ENCODE assay signal across 1 cellular context in the genomic region with DNA sequence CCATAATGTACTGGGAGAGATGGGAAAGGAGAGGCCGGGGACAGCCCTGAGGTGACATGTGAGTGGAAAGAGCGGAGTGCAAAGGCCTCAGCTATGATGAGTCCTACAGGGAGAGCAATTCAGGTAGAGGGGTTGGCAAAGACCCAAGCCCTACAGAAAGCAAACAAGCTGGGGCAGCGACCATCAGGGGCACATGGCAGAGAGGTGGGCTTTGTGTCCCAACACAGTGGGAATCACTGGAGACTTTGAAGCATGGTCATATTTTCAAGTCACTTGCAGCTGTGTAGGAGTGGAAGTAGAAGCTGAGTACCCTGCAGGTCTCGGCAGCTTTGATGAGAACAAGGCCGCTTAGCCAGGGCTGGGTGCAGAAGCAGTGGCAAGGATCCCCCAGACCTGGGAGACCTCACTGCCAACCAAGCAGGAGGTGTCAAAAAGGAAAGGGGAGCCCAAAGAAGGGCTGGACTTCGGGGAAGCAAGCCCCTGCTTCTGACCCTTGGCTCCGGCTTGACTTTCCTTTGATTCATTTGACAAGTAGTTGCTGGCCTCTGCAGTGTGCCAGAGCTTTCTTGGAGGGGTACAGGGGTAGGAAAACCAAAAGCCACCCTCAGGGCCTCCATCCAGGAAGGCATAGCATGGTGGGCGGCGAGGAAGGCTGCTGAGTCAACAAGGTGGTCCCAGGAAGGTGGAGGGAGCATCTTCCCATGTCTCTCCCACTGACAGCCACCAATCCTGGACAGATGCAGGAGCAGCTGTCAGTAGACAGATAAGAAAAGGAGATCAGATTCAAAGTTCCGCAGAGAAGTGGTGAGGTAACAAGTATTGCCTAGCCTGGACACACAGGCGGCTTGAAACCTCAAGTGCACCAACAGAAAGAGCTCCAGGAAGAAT.
TF ChIP-seq lines count a peak whose summit lies in the region.

No MANE protein-coding gene starts in this region.

TF ChIP-seq in GM12878, 131 proteins besides CTCF, POLR2A, EP300 and RAD21:
- TF ChIP-seq CREB1 (IDR thresholded peaks at IDR 0.05; ENCODE audit: low read depth): no peak
- TF ChIP-seq FOS (IDR thresholded peaks at IDR 0.05; ENCODE audit: borderline replicate concordance, extremely low read depth, insufficient read length): no peak
- TF ChIP-seq RCOR1 (conservative IDR thresholded peaks at IDR 0.05; ENCODE audit: low read depth, low read length): no peak
- no peak for TF ChIP-seq SIN3A (IDR thresholded peaks at IDR 0.05; ENCODE audit: low read depth, low read length)
- no peak for TF ChIP-seq RBBP5 (conservative IDR thresholded peaks at IDR 0.05)
- peak; percentile 75; the same call in 1 of the 2 replicates for TF ChIP-seq MTA3 (IDR thresholded peaks at IDR 0.05; ENCODE audit: borderline replicate concordance, low read length)
- TF ChIP-seq, protein P1, sequence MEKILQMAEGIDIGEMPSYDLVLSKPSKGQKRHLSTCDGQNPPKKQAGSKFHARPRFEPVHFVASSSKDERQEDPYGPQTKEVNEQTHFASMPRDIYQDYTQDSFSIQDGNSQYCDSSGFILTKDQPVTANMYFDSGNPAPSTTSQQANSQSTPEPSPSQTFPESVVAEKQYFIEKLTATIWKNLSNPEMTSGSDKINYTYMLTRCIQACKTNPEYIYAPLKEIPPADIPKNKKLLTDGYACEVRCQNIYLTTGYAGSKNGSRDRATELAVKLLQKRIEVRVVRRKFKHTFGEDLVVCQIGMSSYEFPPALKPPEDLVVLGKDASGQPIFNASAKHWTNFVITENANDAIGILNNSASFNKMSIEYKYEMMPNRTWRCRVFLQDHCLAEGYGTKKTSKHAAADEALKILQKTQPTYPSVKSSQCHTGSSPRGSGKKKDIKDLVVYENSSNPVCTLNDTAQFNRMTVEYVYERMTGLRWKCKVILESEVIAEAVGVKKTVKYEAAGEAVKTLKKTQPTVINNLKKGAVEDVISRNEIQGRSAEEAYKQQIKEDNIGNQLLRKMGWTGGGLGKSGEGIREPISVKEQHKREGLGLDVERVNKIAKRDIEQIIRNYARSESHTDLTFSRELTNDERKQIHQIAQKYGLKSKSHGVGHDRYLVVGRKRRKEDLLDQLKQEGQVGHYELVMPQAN (conservative IDR thresholded peaks at IDR 0.05): no peak
- no peak for TF ChIP-seq DPF2 (IDR thresholded peaks at IDR 0.05)
- 0 out of 2 replicates have a peak, but pooled peaks have one; percentile 3 for TF ChIP-seq RUNX3 (IDR thresholded peaks at IDR 0.05; ENCODE audit: low read length)
- TF ChIP-seq GATAD2B (conservative IDR thresholded peaks at IDR 0.05; ENCODE audit: low read depth): no peak
- no peak for TF ChIP-seq ZNF217 (IDR thresholded peaks at IDR 0.05)
- TF ChIP-seq ESRRA (IDR thresholded peaks at IDR 0.05; ENCODE audit: low read length): no peak
- TF ChIP-seq ZNF384 (IDR thresholded peaks at IDR 0.05; ENCODE audit: borderline replicate concordance, low read depth, low read length): no peak
- TF ChIP-seq, protein P2, sequence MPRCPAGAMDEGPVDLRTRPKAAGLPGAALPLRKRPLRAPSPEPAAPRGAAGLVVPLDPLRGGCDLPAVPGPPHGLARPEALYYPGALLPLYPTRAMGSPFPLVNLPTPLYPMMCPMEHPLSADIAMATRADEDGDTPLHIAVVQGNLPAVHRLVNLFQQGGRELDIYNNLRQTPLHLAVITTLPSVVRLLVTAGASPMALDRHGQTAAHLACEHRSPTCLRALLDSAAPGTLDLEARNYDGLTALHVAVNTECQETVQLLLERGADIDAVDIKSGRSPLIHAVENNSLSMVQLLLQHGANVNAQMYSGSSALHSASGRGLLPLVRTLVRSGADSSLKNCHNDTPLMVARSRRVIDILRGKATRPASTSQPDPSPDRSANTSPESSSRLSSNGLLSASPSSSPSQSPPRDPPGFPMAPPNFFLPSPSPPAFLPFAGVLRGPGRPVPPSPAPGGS (IDR thresholded peaks at IDR 0.05; ENCODE audit: borderline replicate concordance, insufficient read depth, low read depth, low read length, poor library complexity, severe bottlenecking): peak; percentile 49
- no peak; the same call in 1 of the 2 replicates for TF ChIP-seq SMAD5 (IDR thresholded peaks at IDR 0.05; ENCODE audit: low read depth)
- TF ChIP-seq NBN (IDR thresholded peaks at IDR 0.05): no peak
- TF ChIP-seq POLR2AphosphoS5 (IDR thresholded peaks at IDR 0.05; ENCODE audit: low read length): peak; percentile 15; the same call in 1 of the 2 replicates
- TF ChIP-seq EGR1 (IDR thresholded peaks at IDR 0.05; ENCODE audit: borderline replicate concordance in 1 of 2, low read depth in 2 of 2, low read length in 2 of 2): no peak
- TF ChIP-seq MYB (IDR thresholded peaks at IDR 0.05; ENCODE audit: borderline replicate concordance, low read depth, low read length): no peak
- TF ChIP-seq, protein P3, sequence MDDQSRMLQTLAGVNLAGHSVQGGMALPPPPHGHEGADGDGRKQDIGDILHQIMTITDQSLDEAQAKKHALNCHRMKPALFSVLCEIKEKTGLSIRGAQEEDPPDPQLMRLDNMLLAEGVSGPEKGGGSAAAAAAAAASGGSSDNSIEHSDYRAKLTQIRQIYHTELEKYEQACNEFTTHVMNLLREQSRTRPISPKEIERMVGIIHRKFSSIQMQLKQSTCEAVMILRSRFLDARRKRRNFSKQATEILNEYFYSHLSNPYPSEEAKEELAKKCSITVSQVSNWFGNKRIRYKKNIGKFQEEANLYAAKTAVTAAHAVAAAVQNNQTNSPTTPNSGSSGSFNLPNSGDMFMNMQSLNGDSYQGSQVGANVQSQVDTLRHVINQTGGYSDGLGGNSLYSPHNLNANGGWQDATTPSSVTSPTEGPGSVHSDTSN (IDR thresholded peaks at IDR 0.05; ENCODE audit: insufficient replicate concordance, low read depth, low read length): peak; percentile 13
- 0 out of 2 replicates have a peak, but pooled peaks have one; percentile 11 for TF ChIP-seq NFIC (IDR thresholded peaks at IDR 0.05; ENCODE audit: low read depth, low read length)
- TF ChIP-seq, protein P4, sequence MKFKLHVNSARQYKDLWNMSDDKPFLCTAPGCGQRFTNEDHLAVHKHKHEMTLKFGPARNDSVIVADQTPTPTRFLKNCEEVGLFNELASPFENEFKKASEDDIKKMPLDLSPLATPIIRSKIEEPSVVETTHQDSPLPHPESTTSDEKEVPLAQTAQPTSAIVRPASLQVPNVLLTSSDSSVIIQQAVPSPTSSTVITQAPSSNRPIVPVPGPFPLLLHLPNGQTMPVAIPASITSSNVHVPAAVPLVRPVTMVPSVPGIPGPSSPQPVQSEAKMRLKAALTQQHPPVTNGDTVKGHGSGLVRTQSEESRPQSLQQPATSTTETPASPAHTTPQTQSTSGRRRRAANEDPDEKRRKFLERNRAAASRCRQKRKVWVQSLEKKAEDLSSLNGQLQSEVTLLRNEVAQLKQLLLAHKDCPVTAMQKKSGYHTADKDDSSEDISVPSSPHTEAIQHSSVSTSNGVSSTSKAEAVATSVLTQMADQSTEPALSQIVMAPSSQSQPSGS (IDR thresholded peaks at IDR 0.05; ENCODE audit: low read length): 0 out of 2 replicates have a peak, but pooled peaks have one; percentile 15
- TF ChIP-seq ZSCAN29 (IDR thresholded peaks at IDR 0.05): no peak
